ENCODE assay signal across 1 cellular context in the genomic region with DNA sequence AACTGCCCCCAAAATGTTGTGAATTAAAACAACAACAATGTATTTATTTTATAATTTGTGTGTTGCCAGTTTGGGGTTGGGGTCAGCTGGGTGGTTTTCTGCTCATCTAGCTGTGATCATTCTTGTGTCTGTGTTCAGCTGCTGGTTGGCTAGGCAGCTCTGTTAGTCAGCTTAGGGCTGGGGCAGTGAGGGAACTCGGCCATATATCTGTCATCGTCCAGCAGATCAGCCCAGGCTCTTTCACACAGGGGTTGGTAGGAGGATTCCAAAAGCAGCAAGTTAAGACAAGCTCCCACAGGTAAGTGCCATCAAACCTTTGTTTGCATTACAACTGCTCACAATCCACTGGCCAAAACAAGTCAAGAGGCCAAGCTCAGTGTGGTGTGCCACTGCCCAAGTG.
TF ChIP-seq lines count a peak whose summit lies in the region.

No MANE protein-coding gene starts in this region.

TF ChIP-seq in K562, 482 proteins besides CTCF, POLR2A, EP300 and RAD21 (continued from another document):
- TF ChIP-seq, protein P1, sequence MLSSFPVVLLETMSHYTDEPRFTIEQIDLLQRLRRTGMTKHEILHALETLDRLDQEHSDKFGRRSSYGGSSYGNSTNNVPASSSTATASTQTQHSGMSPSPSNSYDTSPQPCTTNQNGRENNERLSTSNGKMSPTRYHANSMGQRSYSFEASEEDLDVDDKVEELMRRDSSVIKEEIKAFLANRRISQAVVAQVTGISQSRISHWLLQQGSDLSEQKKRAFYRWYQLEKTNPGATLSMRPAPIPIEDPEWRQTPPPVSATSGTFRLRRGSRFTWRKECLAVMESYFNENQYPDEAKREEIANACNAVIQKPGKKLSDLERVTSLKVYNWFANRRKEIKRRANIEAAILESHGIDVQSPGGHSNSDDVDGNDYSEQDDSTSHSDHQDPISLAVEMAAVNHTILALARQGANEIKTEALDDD (IDR thresholded peaks at IDR 0.05), result peak; percentile 96
- TF ChIP-seq ZNF561 (CRISPR knock-in tag; conservative IDR thresholded peaks at IDR 0.05), result no peak
- no peak for TF ChIP-seq SP2 (IDR thresholded peaks at IDR 0.05; ENCODE audit: extremely low read depth, low read depth, low read length, poor library complexity, severe bottlenecking)
TF ChIP-seq in K562: peak in this region for 43.
